8 cellular contexts compared by ENCODE assay signal in genomic region chr9:96418074-96418919, GRCh38. TPM values are rescaled to one million over a fixed set of nuclear protein-coding genes. Genes with fewer than 3 reads are reported as not detected.
DNase-seq lines count a peak whose midpoint lies in the region; TF ChIP-seq lines count a peak whose summit lies in the region.

ZNF367 (minus strand) TSS chr9:96418370; CDS start chr9:96418032, 338 bp downstream.

- H3K27me3 Mint-ChIP-seq in HFFc6 (ENCODE audit: insufficient read depth) = peaks cover 2% of the 10 kb centered on the region

- no peak for TF ChIP-seq CTCF in HFFc6 (IDR thresholded peaks at IDR 0.05)

- peak within 1 kb of the TSS; percentile 92 for H3K4me3 Mint-ChIP-seq in HFFc6

- DNase-seq in GM04504 (ENCODE audit: low read depth) = peak; percentile 97
- DNase-seq in HFFc6 = peak; percentile 98
- DNase-seq in NAMALWA (ENCODE audit: low spot score) = peak; percentile 97
- peak; percentile 97 for DNase-seq in SK-MEL-5 (ENCODE audit: low read depth, low spot score)
- DNase-seq in activated naive CD4-positive, alpha-beta T cell treated with Interleukin-2 at 50 U/mL for 16 hours = peak; percentile 91
- peak; percentile 97 for DNase-seq in foreskin melanocyte
- peak; percentile 76 for DNase-seq in non-pigmented ciliary epithelial cell (ENCODE audit: low read depth)
- peak; percentile 95 for DNase-seq in superior temporal gyrus (ENCODE audit: extremely low spot score)

- H3K4me1 Mint-ChIP-seq in HFFc6 (ENCODE audit: low read depth) = peaks cover 31% of the 10 kb centered on the region

- no peaks in the 10 kb centered on the region for H3K36me3 Mint-ChIP-seq in HFFc6 (ENCODE audit: low read depth)

- H3K27ac Mint-ChIP-seq in HFFc6 = peak within 1 kb of the TSS; percentile 88

- no peaks in the 10 kb centered on the region for H3K9me3 Mint-ChIP-seq in HFFc6

- in situ Hi-C loops in SK-MEL-5 (cut with HindIII; ENCODE audit: low pct_unique_long_range_greater_than_20kb, low sequenced_read_pairs) = no loop called here

RNA-seq across cellular contexts. Expression of gene ZNF367, which starts in this region (rescaled TPM):
- total RNA-seq in HFFc6 (2021; fragmentation: NEBNext Ultra II Directional; extraction: Animal tissue kit (Norgen Biotek cat#: 25700)) = 10 to 100 TPM in 5 of 6 experiments, 1 to 10 TPM in 1; 6.1 to 12.2 (median 11.5) TPM
- total RNA-seq in SK-MEL-5 (2014; rRNA removed; shearing (Covaris generic)) = 9.9 and 11.4 TPM in 2 replicates
- polyA plus RNA-seq in SK-MEL-5 (2015; cell fraction: cytosol; rRNA removed) = 7.2 and 8.4 TPM in 2 replicates
- polyA plus RNA-seq in SK-MEL-5 (2015; cell fraction: nucleus; rRNA removed) = 12.5 and 14.1 TPM in 2 replicates

Comparison
In these comparisons a context has a peak if more than half of its experiments do, and no peak if none do; other contexts are left out.
1. Peak in every context shown above with its lines: DNase-seq.